Comparison of ENCODE assay signal across 10 cellular contexts in the genomic region with DNA sequence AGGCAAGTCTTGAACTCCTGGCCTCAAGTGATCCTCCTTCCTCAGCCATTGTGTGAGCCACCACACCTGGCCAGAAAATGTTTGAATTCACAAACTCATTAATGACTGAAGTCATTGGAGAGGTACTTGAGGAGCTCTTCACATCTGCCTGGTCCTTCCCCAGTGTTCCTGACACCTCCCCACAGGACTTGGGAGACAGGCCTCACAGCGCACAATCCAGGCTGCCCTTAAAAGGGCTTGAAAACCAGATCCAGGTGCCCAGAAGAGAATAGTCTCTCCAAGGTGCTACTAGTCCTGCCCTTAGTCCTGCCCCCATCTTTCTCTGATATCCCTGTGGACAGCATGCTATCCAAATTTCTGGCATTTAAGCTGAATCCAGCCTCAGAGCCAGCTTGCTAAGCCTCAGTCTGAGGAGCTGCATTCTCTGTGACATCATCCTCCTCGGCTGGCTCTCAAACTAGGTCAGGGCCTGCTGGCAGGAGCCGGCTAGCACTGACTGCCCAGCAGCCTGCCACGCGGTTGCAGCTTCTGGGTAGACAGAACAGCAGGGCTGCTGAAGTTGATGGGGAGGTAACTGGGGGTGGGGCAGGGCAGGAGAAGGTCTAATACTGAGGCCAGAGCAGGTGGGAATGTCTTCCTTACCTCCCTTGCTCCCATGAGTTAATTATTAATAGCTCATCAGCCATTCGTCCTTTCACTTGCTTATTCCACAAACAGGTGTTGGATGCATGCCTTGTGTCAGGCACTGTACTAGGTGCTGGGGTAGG. TPM values are rescaled to one million over a fixed set of nuclear protein-coding genes. Genes with fewer than 3 reads are reported as not detected.
DNase-seq lines count a peak whose midpoint lies in the region; ATAC-seq and TF ChIP-seq lines count a peak whose summit lies in the region.
"Had no signal": no experiment of that assay in that cellular context is flagged by ENCODE, and none has a peak within 500 bp of the region (broad histone marks: within the 10 kb centered on the region; RNA-seq: fewer than 3 reads in every experiment).

No MANE protein-coding gene starts in this region.

- no peak for TF ChIP-seq POLR2A in body of pancreas (IDR thresholded peaks at IDR 0.05)

- DNase-seq in NCI-H1092 (lab: John Stamatoyannopoulos, UW) (peak; percentile 32), body of pancreas (peak; percentile 66 to 83 (median 81)), kidney tubule cell (ENCODE audit: low spot score) (peak; percentile 60), superior temporal gyrus (ENCODE audit: extremely low spot score) (peak; percentile 73), mesenteric fat pad (ENCODE audit: low spot score) (no peak), HUDEP-2 (lab: John Stamatoyannopoulos, UW; ENCODE audit: unreplicated experiment in 76 of 76) (no peak)
- DNase-seq: activated CD8-positive, alpha-beta memory T cell treated with anti-CD3 and anti-CD28 coated beads, Interleukin-2, amount 50 U/mL, for 48 hours; HCEC 1CT; stimulated activated naive CD4-positive, alpha-beta T cell had no signal

- peaks cover 11% of the 10 kb centered on the region for H3K4me1 ChIP-seq in body of pancreas

- peak in 1 of 7 experiments; percentile 19 for TF ChIP-seq CTCF in body of pancreas (IDR thresholded peaks at IDR 0.05)

- no peak overlapping the region for H3K4me3 ChIP-seq in body of pancreas

- ATAC-seq in body of pancreas (peak; percentile 91), HG03520 (IDR thresholded peaks at IDR 0.05; ENCODE audit: unreplicated experiment) (no peak)

- intact Hi-C loops in body of pancreas (cut with DNase I) = no loop called here

- H3K27me3 ChIP-seq in body of pancreas = no peaks in the 10 kb centered on the region

- H3K27ac ChIP-seq in body of pancreas = peak overlapping the region in 2 of 4 donors; percentile 6 to 36

- no peaks in the 10 kb centered on the region for H3K36me3 ChIP-seq in body of pancreas (replicated peaks in 1 of 2; ENCODE audit: insufficient read depth in 1 of 2, low read depth in 2 of 2)

- WGBS in body of pancreas, 2 donors = 27 to 41% methylated on average over 3 to 6 of the region's 6 CpGs

- H3K9me3 ChIP-seq in body of pancreas = no peaks in the 10 kb centered on the region

RNA-seq across cellular contexts. Expression of gene NECTIN1, which starts 35.3 kb away (rescaled TPM):
- total RNA-seq in body of pancreas = 10 to 100 TPM in 1 of 2 donors, 1 to 10 TPM in 1; 7.3 to 31.6 TPM
- total RNA-seq in mesenteric fat pad = 11.2 TPM

Comparison
In these comparisons a context has a peak if more than half of its experiments do, and no peak if none do; other contexts are left out.
1. DNase-seq: peak in NCI-H1092 (single experiment), body of pancreas (4 of 4), kidney tubule cell (single experiment) and superior temporal gyrus (single experiment); none in mesenteric fat pad (single experiment) and HUDEP-2 (0 of 76).